Comparison of ENCODE assay signal across 22 cellular contexts in genomic region chr18:44693030-44693784, GRCh38. TPM values are rescaled to one million over a fixed set of nuclear protein-coding genes. Genes with fewer than 3 reads are reported as not detected.
A peak's percentile ranks its signal among the peaks of the same experiment; 100 is the strongest.
DNase-seq lines count a peak whose midpoint lies in the region; ATAC-seq, FAIRE-seq and TF ChIP-seq lines count a peak whose summit lies in the region.
"Had no signal": no experiment of that assay in that cellular context is flagged by ENCODE, and none has a peak within 500 bp of the region (broad histone marks: within the 10 kb centered on the region; RNA-seq: fewer than 3 reads in every experiment).

No MANE protein-coding gene starts in this region.

- no peaks in the 10 kb centered on the region for H3K27me3 ChIP-seq in kidney epithelial cell (ENCODE audit: control insufficient read depth, insufficient read depth, low read length)

- FAIRE-seq in HTR-8/SVneo (lab: Jason Lieb, UNC) = no peak
- FAIRE-seq: colon, K562 had no signal

- DNase-seq in COLO668 (lab: John Stamatoyannopoulos, UW; ENCODE audit: unreplicated experiment) (peak; percentile 28), HT1080 (ENCODE audit: low read depth) (peak; percentile 62), astrocyte of the spinal cord (ENCODE audit: low read depth, low spot score) (peak; percentile 33), kidney epithelial cell (ENCODE audit: low read depth) (peak; percentile 42), NCI-H510A (lab: John Stamatoyannopoulos, UW) (no peak), NCI-H1694 (lab: John Stamatoyannopoulos, UW) (no peak), HTR-8/SVneo (ENCODE audit: insufficient read length, low spot score) (no peak)
- DNase-seq: activated effector memory CD4-positive, alpha-beta T cell treated with anti-CD3 and anti-CD28 coated beads, Interleukin-2, amount 50 U/mL, for 16 hours; amniotic stem cell; Caco-2; GOT3; lower lobe of right lung; naive thymus-derived CD4-positive, alpha-beta T cell; NCI-H1105; NCI-H2171; NK-92 treated with Interleukin-12 subunit alpha and Interleukin-12 subunit beta, amount 100 ng/mL, for 24 hours; Right ventricle myocardium superior; stimulated activated CD4-positive, alpha-beta T cell treated with anti-CD3 and anti-CD28 coated beads, Interleukin-4, amount 100 ng/mL, for 24 hours; T-helper 1 cell had no signal

- H3K36me3 ChIP-seq in kidney epithelial cell (ENCODE audit: control insufficient read depth, insufficient read depth, low read length) = no peaks in the 10 kb centered on the region
- H3K36me3 ChIP-seq: lower lobe of right lung had no signal

- in situ Hi-C loops in astrocyte of the spinal cord (cut with HindIII; ENCODE audit: low sequenced_read_pairs) = no loop called here

- H3K4me3 ChIP-seq in astrocyte of the spinal cord (ENCODE audit: low read depth, low read length) (no peak overlapping the region), kidney epithelial cell (ENCODE audit: low read depth, low read length) (no peak overlapping the region)
- H3K4me3 ChIP-seq: K562, lower lobe of right lung had no signal

- ATAC-seq in GM19467 (IDR thresholded peaks at IDR 0.05; ENCODE audit: unreplicated experiment) = no peak
- ATAC-seq: K562; lower lobe of right lung; naive thymus-derived CD4-positive, alpha-beta T cell had no signal

- TF ChIP-seq CTCF in astrocyte of the spinal cord (IDR thresholded peaks at IDR 0.05; ENCODE audit: low read depth, low read length) (no peak), kidney epithelial cell (IDR thresholded peaks at IDR 0.05; ENCODE audit: insufficient read depth, low read length, poor library complexity, severe bottlenecking) (no peak)

RNA-seq across cellular contexts. Expression of gene SETBP1, which starts 12.5 kb away (rescaled TPM):
- 2.1 and 2.7 TPM in 2 replicates for total RNA-seq in HT1080 (2014; rRNA removed; shearing (Covaris generic))
- 1.1 and 1.3 TPM in 2 replicates for polyA plus RNA-seq in HT1080 (2015; cell fraction: cytosol; rRNA removed)
- 1.5 and 2.3 TPM in 2 replicates for polyA plus RNA-seq in HT1080 (2015; cell fraction: nucleus; rRNA removed)
- total RNA-seq in kidney epithelial cell = 2.9 and 3.4 TPM in 2 replicates
- polyA plus RNA-seq: naive thymus-derived CD4-positive, alpha-beta T cell had no signal

Comparison
In these comparisons a context has a peak if more than half of its experiments do, and no peak if none do; other contexts are left out.
1. DNase-seq: peak in COLO668 (single experiment), HT1080 (single experiment), astrocyte of the spinal cord (single experiment) and kidney epithelial cell (single experiment); none in NCI-H510A (single experiment), NCI-H1694 (single experiment) and HTR-8/SVneo (single experiment).